ENCODE assay signal across 10 cellular contexts in the genomic region with DNA sequence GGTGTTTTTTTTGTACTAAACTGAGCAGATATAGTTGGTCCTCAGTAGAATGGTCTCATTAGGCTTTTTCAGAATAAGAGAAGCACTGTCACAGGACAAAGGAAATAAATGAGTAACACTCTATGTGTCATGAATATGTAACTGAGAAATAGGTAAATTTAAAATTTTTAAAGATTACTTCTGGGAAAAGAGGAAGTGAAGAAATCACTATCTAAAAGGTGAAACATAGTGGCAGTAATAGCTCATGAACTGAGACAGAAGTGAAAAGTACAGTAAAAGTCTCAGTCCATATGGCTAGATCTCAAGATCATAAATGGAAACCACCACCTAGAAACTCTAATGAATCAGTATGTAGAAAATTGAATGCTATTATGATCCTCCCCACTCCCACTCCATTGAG.
A peak's percentile ranks its signal among the peaks of the same experiment; 100 is the strongest.
DNase-seq lines count a peak whose midpoint lies in the region; ATAC-seq and TF ChIP-seq lines count a peak whose summit lies in the region.
"Had no signal": no experiment of that assay in that cellular context is flagged by ENCODE, and none has a peak within 500 bp of the region (broad histone marks: within the 10 kb centered on the region; RNA-seq: fewer than 3 reads in every experiment).

No MANE protein-coding gene starts in this region.

- H3K4me3 ChIP-seq in dorsolateral prefrontal cortex: no peak overlapping the region

- CTCF ChIA-PET in activated CD8-positive, alpha-beta T cell treated with anti-CD3 and anti-CD28 coated beads for 36 hours (lab: Charles Lee): interaction anchor here (1.0 to 7.4 kb wide), 5 partner anchors 10 to 270 kb away, joined by 3 to 175 read pairs (median 6); no protein-coding TSS in a partner anchor

- H3K27me3 ChIP-seq in dorsolateral prefrontal cortex: no peaks in the 10 kb centered on the region

- no peaks in the 10 kb centered on the region for H3K9me3 Mint-ChIP-seq in activated CD8-positive, alpha-beta T cell treated with anti-CD3 and anti-CD28 coated beads for 36 hours
- H3K9me3 Mint-ChIP-seq: stimulated activated naive CD8-positive, alpha-beta T cell treated with anti-CD3 and anti-CD28 coated beads, Interleukin-15, Interleukin-2, amounts not matched to agents 100 ng/mL and 50 ng/mL, for 24 hours had no signal

- H3K27ac ChIP-seq in dorsolateral prefrontal cortex: no peak overlapping the region

- no peak for DNase-seq in activated CD8-positive, alpha-beta T cell treated with anti-CD3 and anti-CD28 coated beads for 36 hours
- DNase-seq in iPS-NIHi7 (ENCODE audit: extremely low spot score) (no peak), HT-29 (ENCODE audit: low spot score) (no peak), dorsolateral prefrontal cortex (no peak), posterior cingulate gyrus (no peak)
- DNase-seq: NCI-H345 had no signal

- peak overlapping the region; percentile 79 for H3K27ac Mint-ChIP-seq in activated CD8-positive, alpha-beta T cell treated with anti-CD3 and anti-CD28 coated beads for 36 hours
- H3K27ac Mint-ChIP-seq: stimulated activated naive CD8-positive, alpha-beta T cell treated with anti-CD3 and anti-CD28 coated beads, Interleukin-15, Interleukin-2, amounts not matched to agents 100 ng/mL and 50 ng/mL, for 24 hours had no signal

- POLR2A ChIA-PET in activated CD8-positive, alpha-beta T cell treated with anti-CD3 and anti-CD28 coated beads for 36 hours (lab: Charles Lee): interaction anchor here (0.7 to 1.4 kb wide), 3 partner anchors 18 to 300 kb away, joined by 3 to 4 read pairs (median 3); no protein-coding TSS in a partner anchor

- no peaks in the 10 kb centered on the region for H3K27me3 Mint-ChIP-seq in activated CD8-positive, alpha-beta T cell treated with anti-CD3 and anti-CD28 coated beads for 36 hours
- H3K27me3 Mint-ChIP-seq: stimulated activated naive CD8-positive, alpha-beta T cell treated with anti-CD3 and anti-CD28 coated beads, Interleukin-15, Interleukin-2, amounts not matched to agents 100 ng/mL and 50 ng/mL, for 24 hours had no signal

- peaks cover 19% of the 10 kb centered on the region for H3K4me1 Mint-ChIP-seq in activated CD8-positive, alpha-beta T cell treated with anti-CD3 and anti-CD28 coated beads for 36 hours (ENCODE audit: low read depth)

- peaks cover 7% of the 10 kb centered on the region for H3K36me3 Mint-ChIP-seq in activated CD8-positive, alpha-beta T cell treated with anti-CD3 and anti-CD28 coated beads for 36 hours (ENCODE audit: low read depth)

- no peak overlapping the region for H3K4me3 Mint-ChIP-seq in activated CD8-positive, alpha-beta T cell treated with anti-CD3 and anti-CD28 coated beads for 36 hours
- H3K4me3 Mint-ChIP-seq: stimulated activated naive CD8-positive, alpha-beta T cell treated with anti-CD3 and anti-CD28 coated beads, Interleukin-15, Interleukin-2, amounts not matched to agents 100 ng/mL and 50 ng/mL, for 24 hours had no signal

- ATAC-seq in GM18508 (IDR thresholded peaks at IDR 0.05; ENCODE audit: insufficient read depth, unreplicated experiment): peak; percentile 82
- ATAC-seq in GM19467 (IDR thresholded peaks at IDR 0.05; ENCODE audit: unreplicated experiment): peak; percentile 76
- peak; percentile 80 for ATAC-seq in HG03039 (IDR thresholded peaks at IDR 0.05; ENCODE audit: unreplicated experiment)
- peak; percentile 81 for ATAC-seq in activated CD8-positive, alpha-beta T cell treated with anti-CD3 and anti-CD28 coated beads for 36 hours

- no peak for TF ChIP-seq CTCF in activated CD8-positive, alpha-beta T cell treated with anti-CD3 and anti-CD28 coated beads for 36 hours (IDR thresholded peaks at IDR 0.05)
- no peak for TF ChIP-seq CTCF in dorsolateral prefrontal cortex (IDR thresholded peaks at IDR 0.05 in 54 of 56, conservative IDR thresholded peaks at IDR 0.05 in 2 of 56; ENCODE audit: low read depth in 1 of 56, partially characterized antibody in 56 of 56)

- intact Hi-C loops in activated CD8-positive, alpha-beta T cell treated with anti-CD3 and anti-CD28 coated beads for 36 hours (cut with micrococcal nuclease): loop anchor here (5.0 to 10.0 kb wide), 3 partner anchors 62 to 379 kb away; no protein-coding TSS in a partner anchor
- intact Hi-C loops in dorsolateral prefrontal cortex (cut with DNase I) (no loop called here), posterior cingulate gyrus (cut with DNase I) (loop anchor here (10.0 kb wide), 1 partner anchor 239 kb away; no protein-coding TSS in a partner anchor)

Comparison
In these comparisons a context has a peak if more than half of its experiments do, and no peak if none do; other contexts are left out.
1. intact Hi-C loops: an anchor here in activated CD8-positive, alpha-beta T cell treated with anti-CD3 and anti-CD28 coated beads for 36 hours (5.0 to 10.0 kb wide) and posterior cingulate gyrus (10.0 kb wide); none called in dorsolateral prefrontal cortex.